In the genomic region with DNA sequence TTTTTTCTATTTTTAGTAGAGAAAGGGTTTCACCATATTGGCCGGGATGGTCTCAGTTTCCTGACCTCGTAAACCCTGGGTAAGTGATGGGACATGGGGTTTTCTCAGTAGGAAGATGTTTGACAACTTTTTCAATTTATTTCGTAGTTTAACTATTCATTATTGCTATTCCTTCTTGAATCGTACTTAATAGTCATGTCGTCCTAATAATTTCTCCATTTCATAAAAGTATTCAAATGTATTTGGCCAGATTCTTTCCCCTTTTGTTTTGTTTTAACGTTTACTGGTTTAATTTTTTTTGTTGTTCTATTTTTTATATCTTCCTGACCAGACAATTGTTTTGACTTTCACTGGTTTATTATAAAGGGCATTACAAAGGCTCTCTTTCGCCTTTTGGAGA, we compare ENCODE assay signal across 1 cellular context.
TF ChIP-seq lines count a peak whose summit lies in the region.

No MANE protein-coding gene starts in this region.

TF ChIP-seq in GM23338, 12 proteins besides CTCF, POLR2A, EP300 and RAD21 (continued from another document):
- no peak for TF ChIP-seq JUNB (IDR thresholded peaks at IDR 0.05; ENCODE audit: unreplicated experiment)
- no peak for TF ChIP-seq STAT1 (IDR thresholded peaks at IDR 0.05; ENCODE audit: unreplicated experiment)
- TF ChIP-seq ZNF114 (CRISPR knock-in tag; IDR thresholded peaks at IDR 0.05) = no peak
- no peak for TF ChIP-seq POLR2AphosphoS5 (IDR thresholded peaks at IDR 0.05; ENCODE audit: low read depth)
- TF ChIP-seq, protein P1, sequence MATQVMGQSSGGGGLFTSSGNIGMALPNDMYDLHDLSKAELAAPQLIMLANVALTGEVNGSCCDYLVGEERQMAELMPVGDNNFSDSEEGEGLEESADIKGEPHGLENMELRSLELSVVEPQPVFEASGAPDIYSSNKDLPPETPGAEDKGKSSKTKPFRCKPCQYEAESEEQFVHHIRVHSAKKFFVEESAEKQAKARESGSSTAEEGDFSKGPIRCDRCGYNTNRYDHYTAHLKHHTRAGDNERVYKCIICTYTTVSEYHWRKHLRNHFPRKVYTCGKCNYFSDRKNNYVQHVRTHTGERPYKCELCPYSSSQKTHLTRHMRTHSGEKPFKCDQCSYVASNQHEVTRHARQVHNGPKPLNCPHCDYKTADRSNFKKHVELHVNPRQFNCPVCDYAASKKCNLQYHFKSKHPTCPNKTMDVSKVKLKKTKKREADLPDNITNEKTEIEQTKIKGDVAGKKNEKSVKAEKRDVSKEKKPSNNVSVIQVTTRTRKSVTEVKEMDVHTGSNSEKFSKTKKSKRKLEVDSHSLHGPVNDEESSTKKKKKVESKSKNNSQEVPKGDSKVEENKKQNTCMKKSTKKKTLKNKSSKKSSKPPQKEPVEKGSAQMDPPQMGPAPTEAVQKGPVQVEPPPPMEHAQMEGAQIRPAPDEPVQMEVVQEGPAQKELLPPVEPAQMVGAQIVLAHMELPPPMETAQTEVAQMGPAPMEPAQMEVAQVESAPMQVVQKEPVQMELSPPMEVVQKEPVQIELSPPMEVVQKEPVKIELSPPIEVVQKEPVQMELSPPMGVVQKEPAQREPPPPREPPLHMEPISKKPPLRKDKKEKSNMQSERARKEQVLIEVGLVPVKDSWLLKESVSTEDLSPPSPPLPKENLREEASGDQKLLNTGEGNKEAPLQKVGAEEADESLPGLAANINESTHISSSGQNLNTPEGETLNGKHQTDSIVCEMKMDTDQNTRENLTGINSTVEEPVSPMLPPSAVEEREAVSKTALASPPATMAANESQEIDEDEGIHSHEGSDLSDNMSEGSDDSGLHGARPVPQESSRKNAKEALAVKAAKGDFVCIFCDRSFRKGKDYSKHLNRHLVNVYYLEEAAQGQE (IDR thresholded peaks at IDR 0.05; ENCODE audit: unreplicated experiment) = no peak
- TF ChIP-seq ZNF331 (CRISPR knock-in tag; IDR thresholded peaks at IDR 0.05; ENCODE audit: low read depth) = no peak
- no peak for TF ChIP-seq EZH2phosphoT487 (IDR thresholded peaks at IDR 0.05; ENCODE audit: unreplicated experiment)
- TF ChIP-seq CREB1 (CRISPR knock-in tag; IDR thresholded peaks at IDR 0.05; ENCODE audit: low read depth) = no peak
- TF ChIP-seq EZH2 (IDR thresholded peaks at IDR 0.05; ENCODE audit: low read depth, unreplicated experiment) = no peak
- TF ChIP-seq, protein P2, sequence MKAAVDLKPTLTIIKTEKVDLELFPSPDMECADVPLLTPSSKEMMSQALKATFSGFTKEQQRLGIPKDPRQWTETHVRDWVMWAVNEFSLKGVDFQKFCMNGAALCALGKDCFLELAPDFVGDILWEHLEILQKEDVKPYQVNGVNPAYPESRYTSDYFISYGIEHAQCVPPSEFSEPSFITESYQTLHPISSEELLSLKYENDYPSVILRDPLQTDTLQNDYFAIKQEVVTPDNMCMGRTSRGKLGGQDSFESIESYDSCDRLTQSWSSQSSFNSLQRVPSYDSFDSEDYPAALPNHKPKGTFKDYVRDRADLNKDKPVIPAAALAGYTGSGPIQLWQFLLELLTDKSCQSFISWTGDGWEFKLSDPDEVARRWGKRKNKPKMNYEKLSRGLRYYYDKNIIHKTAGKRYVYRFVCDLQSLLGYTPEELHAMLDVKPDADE (IDR thresholded peaks at IDR 0.05) = no peak
- TF ChIP-seq, protein P3, sequence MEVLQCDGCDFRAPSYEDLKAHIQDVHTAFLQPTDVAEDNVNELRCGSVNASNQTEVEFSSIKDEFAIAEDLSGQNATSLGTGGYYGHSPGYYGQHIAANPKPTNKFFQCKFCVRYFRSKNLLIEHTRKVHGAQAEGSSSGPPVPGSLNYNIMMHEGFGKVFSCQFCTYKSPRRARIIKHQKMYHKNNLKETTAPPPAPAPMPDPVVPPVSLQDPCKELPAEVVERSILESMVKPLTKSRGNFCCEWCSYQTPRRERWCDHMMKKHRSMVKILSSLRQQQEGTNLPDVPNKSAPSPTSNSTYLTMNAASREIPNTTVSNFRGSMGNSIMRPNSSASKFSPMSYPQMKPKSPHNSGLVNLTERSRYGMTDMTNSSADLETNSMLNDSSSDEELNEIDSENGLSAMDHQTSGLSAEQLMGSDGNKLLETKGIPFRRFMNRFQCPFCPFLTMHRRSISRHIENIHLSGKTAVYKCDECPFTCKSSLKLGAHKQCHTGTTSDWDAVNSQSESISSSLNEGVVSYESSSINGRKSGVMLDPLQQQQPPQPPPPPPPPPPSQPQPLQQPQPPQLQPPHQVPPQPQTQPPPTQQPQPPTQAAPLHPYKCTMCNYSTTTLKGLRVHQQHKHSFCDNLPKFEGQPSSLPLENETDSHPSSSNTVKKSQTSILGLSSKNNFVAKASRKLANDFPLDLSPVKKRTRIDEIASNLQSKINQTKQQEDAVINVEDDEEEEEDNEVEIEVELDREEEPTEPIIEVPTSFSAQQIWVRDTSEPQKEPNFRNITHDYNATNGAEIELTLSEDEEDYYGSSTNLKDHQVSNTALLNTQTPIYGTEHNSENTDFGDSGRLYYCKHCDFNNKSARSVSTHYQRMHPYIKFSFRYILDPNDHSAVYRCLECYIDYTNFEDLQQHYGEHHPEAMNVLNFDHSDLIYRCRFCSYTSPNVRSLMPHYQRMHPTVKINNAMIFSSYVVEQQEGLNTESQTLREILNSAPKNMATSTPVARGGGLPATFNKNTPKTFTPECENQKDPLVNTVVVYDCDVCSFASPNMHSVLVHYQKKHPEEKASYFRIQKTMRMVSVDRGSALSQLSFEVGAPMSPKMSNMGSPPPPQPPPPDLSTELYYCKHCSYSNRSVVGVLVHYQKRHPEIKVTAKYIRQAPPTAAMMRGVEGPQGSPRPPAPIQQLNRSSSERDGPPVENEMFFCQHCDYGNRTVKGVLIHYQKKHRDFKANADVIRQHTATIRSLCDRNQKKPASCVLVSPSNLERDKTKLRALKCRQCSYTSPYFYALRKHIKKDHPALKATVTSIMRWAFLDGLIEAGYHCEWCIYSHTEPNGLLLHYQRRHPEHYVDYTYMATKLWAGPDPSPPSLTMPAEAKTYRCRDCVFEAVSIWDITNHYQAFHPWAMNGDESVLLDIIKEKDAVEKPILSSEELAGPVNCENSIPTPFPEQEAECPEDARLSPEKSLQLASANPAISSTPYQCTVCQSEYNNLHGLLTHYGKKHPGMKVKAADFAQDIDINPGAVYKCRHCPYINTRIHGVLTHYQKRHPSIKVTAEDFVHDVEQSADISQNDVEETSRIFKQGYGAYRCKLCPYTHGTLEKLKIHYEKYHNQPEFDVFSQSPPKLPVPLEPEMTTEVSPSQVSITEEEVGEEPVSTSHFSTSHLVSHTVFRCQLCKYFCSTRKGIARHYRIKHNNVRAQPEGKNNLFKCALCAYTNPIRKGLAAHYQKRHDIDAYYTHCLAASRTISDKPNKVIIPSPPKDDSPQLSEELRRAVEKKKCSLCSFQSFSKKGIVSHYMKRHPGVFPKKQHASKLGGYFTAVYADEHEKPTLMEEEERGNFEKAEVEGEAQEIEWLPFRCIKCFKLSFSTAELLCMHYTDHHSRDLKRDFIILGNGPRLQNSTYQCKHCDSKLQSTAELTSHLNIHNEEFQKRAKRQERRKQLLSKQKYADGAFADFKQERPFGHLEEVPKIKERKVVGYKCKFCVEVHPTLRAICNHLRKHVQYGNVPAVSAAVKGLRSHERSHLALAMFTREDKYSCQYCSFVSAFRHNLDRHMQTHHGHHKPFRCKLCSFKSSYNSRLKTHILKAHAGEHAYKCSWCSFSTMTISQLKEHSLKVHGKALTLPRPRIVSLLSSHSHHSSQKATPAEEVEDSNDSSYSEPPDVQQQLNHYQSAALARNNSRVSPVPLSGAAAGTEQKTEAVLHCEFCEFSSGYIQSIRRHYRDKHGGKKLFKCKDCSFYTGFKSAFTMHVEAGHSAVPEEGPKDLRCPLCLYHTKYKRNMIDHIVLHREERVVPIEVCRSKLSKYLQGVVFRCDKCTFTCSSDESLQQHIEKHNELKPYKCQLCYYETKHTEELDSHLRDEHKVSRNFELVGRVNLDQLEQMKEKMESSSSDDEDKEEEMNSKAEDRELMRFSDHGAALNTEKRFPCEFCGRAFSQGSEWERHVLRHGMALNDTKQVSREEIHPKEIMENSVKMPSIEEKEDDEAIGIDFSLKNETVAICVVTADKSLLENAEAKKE (CRISPR knock-in tag; IDR thresholded peaks at IDR 0.05) = no peak
TF ChIP-seq in GM23338: peak in this region for 0.
